ENCODE assay signal across 31 cellular contexts in genomic region chr22:27982630-27983180, GRCh38.
"Had no signal": no experiment of that assay in that cellular context is flagged by ENCODE, and none has a peak within 500 bp of the region (broad histone marks: within the 10 kb centered on the region; RNA-seq: fewer than 3 reads in every experiment).

No MANE protein-coding gene starts in this region.

- H3K4me3 ChIP-seq: adrenal gland, body of pancreas, cardiac muscle cell, colonic mucosa, dorsolateral prefrontal cortex, esophagus muscularis mucosa, lower lobe of right lung, mucosa of descending colon, pancreas, prostate gland, sigmoid colon, tibial artery had no signal

- H3K27me3 ChIP-seq: adrenal gland, body of pancreas, cardiac muscle cell, colonic mucosa, dorsolateral prefrontal cortex, esophagus muscularis mucosa, foreskin keratinocyte, pancreas, sigmoid colon, tibial artery had no signal

- H3K4me1 ChIP-seq: adrenal gland, body of pancreas, colonic mucosa, esophagus muscularis mucosa, foreskin keratinocyte, lower lobe of right lung, pancreas, prostate gland, sigmoid colon, tibial artery had no signal

- ATAC-seq: activated CD8-positive, alpha-beta memory T cell treated with anti-CD3 and anti-CD28 coated beads, Interleukin-2, amount 10 ng/mL, durations not matched to agents 7 days and 5 days; activated CD8-positive, alpha-beta T cell treated with anti-CD3 and anti-CD28 coated beads, Interleukin-2, amount 10 ng/mL, durations not matched to agents 7 days and 5 days; body of pancreas; foreskin keratinocyte; left lobe of liver; lower lobe of right lung; mucosa of descending colon; natural killer cell treated with Interleukin-12 subunit alpha and Interleukin-12 subunit beta and Interleukin-15 and Interleukin-18, amount 100 ng/mL, for 72 hours; pancreas; stimulated activated naive CD8-positive, alpha-beta T cell treated with anti-CD3 and anti-CD28 coated beads, Interleukin-15, amount 100 ng/mL, for 72 hours had no signal

- H3K36me3 ChIP-seq: colonic mucosa, prostate gland had no signal

- H3K9me3 ChIP-seq: adrenal gland, body of pancreas, colonic mucosa, esophagus muscularis mucosa, lower lobe of right lung, mucosa of descending colon, pancreas, prostate gland, sigmoid colon, tibial artery had no signal

- H3K27ac ChIP-seq: adrenal gland, body of pancreas, cardiac muscle cell, colonic mucosa, dorsolateral prefrontal cortex, esophagus muscularis mucosa, foreskin keratinocyte, lower lobe of right lung, pancreas, prostate gland, sigmoid colon, tibial artery had no signal

- DNase-seq: activated CD4-positive, alpha-beta T cell treated with anti-CD3 and anti-CD28 coated beads for 1 hour; activated CD4-positive, alpha-beta T cell treated with anti-CD3 and anti-CD28 coated beads, Interleukin-2, amount 10 ng/mL, durations not matched to agents 7 days and 5 days; activated CD8-positive, alpha-beta memory T cell treated with anti-CD3 and anti-CD28 coated beads, Interleukin-2, amount 10 ng/mL, durations not matched to agents 7 days and 5 days; activated naive CD4-positive, alpha-beta T cell treated with anti-CD3 and anti-CD28 coated beads for 36 hours; activated naive CD8-positive, alpha-beta T cell treated with anti-CD3 and anti-CD28 coated beads for 36 hours; activated T-cell treated with anti-CD3 and anti-CD28 coated beads, Interleukin-2, amount 50 U/mL, for 48 hours; adrenal gland; aorta; cerebellar nuclear complex; colonic mucosa; dorsolateral prefrontal cortex; foreskin keratinocyte; kidney glomerular epithelial cell; lower lobe of right lung; mesendoderm; mucosa of descending colon; pancreas; retina; sigmoid colon; small intestine; stimulated activated CD4-positive, alpha-beta T cell treated with anti-CD3 and anti-CD28 coated beads, Interleukin-4, amount 100 ng/mL, for 24 hours; stimulated activated naive CD8-positive, alpha-beta T cell treated with anti-CD3 and anti-CD28 coated beads, Interleukin-15, amount 100 ng/mL, for 72 hours; T-helper 2 cell had no signal
